Comparison of ENCODE assay signal across 1 cellular context in the genomic region with DNA sequence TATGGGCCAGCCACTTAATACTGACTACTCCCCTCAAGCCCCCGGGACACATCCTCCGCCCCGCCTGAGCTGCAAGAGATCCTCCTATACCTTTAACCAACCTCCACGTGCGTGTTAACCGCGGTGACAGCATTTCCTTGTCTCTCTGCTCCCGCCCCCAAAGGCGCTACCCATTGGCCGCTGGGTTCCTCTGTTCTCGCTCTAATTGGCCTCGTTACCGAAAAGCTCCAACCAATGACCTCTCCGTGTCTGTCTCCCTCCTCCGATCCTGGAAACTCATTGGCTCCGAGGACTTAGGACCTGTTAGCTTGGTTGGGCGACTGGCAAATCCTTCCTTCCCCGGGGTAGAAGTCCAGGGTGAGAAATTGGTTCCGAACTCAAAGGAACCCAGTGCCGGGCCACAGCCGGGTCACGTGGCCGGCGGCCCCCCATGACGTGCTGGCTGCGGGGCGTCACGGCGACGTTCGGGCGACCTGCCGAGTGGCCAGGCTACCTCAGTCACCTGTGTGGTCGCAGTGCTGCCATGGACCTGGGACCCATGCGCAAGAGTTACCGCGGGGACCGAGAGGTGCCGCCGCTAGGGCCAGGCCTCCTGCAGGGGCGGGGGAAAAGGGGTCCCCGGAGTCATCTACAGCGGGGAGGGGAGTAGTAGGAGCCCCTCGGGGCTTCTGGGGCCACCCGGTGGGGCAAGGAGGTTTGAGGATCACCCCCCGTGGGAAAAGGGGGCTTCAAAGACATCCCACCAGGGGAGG.
TF ChIP-seq lines count a peak whose summit lies in the region.

A gene (plus strand): TSS at position 326 of the 752 bp plus-strand sequence. CDS start 105 bp downstream, at position 431.

TF ChIP-seq in HepG2, 621 proteins besides CTCF, POLR2A, EP300 and RAD21 (continued from another document and continues in another):
- TF ChIP-seq, protein P1, sequence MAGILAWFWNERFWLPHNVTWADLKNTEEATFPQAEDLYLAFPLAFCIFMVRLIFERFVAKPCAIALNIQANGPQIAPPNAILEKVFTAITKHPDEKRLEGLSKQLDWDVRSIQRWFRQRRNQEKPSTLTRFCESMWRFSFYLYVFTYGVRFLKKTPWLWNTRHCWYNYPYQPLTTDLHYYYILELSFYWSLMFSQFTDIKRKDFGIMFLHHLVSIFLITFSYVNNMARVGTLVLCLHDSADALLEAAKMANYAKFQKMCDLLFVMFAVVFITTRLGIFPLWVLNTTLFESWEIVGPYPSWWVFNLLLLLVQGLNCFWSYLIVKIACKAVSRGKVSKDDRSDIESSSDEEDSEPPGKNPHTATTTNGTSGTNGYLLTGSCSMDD (CRISPR knock-in tag; IDR thresholded peaks at IDR 0.05): peak; percentile 56
- TF ChIP-seq RCOR2 (CRISPR knock-in tag; IDR thresholded peaks at IDR 0.05): no peak
- TF ChIP-seq SMAD3 (CRISPR knock-in tag; IDR thresholded peaks at IDR 0.05): peak; percentile 82
- no peak for TF ChIP-seq ZNF660 (CRISPR knock-in tag; IDR thresholded peaks at IDR 0.05; ENCODE audit: borderline replicate concordance, low read depth)
- no peak; the same call in 1 of the 2 replicates for TF ChIP-seq PAF1 (CRISPR knock-in tag; IDR thresholded peaks at IDR 0.05)
- TF ChIP-seq, protein P2, sequence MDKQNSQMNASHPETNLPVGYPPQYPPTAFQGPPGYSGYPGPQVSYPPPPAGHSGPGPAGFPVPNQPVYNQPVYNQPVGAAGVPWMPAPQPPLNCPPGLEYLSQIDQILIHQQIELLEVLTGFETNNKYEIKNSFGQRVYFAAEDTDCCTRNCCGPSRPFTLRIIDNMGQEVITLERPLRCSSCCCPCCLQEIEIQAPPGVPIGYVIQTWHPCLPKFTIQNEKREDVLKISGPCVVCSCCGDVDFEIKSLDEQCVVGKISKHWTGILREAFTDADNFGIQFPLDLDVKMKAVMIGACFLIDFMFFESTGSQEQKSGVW (CRISPR knock-in tag; IDR thresholded peaks at IDR 0.05; ENCODE audit: borderline replicate concordance): no peak; the same call in 1 of the 2 replicates
- TF ChIP-seq ZNF441 (CRISPR knock-in tag; IDR thresholded peaks at IDR 0.05; ENCODE audit: borderline replicate concordance): peak; percentile 85
- TF ChIP-seq, protein P3, sequence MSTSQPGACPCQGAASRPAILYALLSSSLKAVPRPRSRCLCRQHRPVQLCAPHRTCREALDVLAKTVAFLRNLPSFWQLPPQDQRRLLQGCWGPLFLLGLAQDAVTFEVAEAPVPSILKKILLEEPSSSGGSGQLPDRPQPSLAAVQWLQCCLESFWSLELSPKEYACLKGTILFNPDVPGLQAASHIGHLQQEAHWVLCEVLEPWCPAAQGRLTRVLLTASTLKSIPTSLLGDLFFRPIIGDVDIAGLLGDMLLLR (CRISPR knock-in tag; IDR thresholded peaks at IDR 0.05): peak; percentile 91
- TF ChIP-seq, protein P4, sequence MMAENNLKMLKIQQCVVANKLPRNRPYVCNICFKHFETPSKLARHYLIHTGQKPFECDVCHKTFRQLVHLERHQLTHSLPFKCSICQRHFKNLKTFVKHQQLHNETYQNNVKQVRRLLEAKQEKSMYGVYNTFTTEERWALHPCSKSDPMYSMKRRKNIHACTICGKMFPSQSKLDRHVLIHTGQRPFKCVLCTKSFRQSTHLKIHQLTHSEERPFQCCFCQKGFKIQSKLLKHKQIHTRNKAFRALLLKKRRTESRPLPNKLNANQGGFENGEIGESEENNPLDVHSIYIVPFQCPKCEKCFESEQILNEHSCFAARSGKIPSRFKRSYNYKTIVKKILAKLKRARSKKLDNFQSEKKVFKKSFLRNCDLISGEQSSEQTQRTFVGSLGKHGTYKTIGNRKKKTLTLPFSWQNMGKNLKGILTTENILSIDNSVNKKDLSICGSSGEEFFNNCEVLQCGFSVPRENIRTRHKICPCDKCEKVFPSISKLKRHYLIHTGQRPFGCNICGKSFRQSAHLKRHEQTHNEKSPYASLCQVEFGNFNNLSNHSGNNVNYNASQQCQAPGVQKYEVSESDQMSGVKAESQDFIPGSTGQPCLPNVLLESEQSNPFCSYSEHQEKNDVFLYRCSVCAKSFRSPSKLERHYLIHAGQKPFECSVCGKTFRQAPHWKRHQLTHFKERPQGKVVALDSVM (CRISPR knock-in tag; IDR thresholded peaks at IDR 0.05): peak; percentile 54; the same call in 1 of the 2 replicates
- TF ChIP-seq, protein P5, sequence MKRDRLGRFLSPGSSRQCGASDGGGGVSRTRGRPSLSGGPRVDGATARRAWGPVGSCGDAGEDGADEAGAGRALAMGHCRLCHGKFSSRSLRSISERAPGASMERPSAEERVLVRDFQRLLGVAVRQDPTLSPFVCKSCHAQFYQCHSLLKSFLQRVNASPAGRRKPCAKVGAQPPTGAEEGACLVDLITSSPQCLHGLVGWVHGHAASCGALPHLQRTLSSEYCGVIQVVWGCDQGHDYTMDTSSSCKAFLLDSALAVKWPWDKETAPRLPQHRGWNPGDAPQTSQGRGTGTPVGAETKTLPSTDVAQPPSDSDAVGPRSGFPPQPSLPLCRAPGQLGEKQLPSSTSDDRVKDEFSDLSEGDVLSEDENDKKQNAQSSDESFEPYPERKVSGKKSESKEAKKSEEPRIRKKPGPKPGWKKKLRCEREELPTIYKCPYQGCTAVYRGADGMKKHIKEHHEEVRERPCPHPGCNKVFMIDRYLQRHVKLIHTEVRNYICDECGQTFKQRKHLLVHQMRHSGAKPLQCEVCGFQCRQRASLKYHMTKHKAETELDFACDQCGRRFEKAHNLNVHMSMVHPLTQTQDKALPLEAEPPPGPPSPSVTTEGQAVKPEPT (CRISPR knock-in tag; IDR thresholded peaks at IDR 0.05; ENCODE audit: low read depth): peak; percentile 92; the same call in 1 of the 2 replicates
- TF ChIP-seq CAMTA2 (CRISPR knock-in tag; IDR thresholded peaks at IDR 0.05; ENCODE audit: borderline replicate concordance): peak; percentile 86; the same call in 1 of the 2 replicates
- TF ChIP-seq, protein P6, sequence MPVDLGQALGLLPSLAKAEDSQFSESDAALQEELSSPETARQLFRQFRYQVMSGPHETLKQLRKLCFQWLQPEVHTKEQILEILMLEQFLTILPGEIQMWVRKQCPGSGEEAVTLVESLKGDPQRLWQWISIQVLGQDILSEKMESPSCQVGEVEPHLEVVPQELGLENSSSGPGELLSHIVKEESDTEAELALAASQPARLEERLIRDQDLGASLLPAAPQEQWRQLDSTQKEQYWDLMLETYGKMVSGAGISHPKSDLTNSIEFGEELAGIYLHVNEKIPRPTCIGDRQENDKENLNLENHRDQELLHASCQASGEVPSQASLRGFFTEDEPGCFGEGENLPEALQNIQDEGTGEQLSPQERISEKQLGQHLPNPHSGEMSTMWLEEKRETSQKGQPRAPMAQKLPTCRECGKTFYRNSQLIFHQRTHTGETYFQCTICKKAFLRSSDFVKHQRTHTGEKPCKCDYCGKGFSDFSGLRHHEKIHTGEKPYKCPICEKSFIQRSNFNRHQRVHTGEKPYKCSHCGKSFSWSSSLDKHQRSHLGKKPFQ (CRISPR knock-in tag; IDR thresholded peaks at IDR 0.05; ENCODE audit: insufficient replicate concordance): peak; percentile 79
- no peak; the same call in 1 of the 2 replicates for TF ChIP-seq ZBTB38 (CRISPR knock-in tag; IDR thresholded peaks at IDR 0.05)
- TF ChIP-seq, protein P7, sequence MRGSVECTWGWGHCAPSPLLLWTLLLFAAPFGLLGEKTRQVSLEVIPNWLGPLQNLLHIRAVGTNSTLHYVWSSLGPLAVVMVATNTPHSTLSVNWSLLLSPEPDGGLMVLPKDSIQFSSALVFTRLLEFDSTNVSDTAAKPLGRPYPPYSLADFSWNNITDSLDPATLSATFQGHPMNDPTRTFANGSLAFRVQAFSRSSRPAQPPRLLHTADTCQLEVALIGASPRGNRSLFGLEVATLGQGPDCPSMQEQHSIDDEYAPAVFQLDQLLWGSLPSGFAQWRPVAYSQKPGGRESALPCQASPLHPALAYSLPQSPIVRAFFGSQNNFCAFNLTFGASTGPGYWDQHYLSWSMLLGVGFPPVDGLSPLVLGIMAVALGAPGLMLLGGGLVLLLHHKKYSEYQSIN (CRISPR knock-in tag; IDR thresholded peaks at IDR 0.05; ENCODE audit: borderline replicate concordance): no peak
- TF ChIP-seq, protein P8, sequence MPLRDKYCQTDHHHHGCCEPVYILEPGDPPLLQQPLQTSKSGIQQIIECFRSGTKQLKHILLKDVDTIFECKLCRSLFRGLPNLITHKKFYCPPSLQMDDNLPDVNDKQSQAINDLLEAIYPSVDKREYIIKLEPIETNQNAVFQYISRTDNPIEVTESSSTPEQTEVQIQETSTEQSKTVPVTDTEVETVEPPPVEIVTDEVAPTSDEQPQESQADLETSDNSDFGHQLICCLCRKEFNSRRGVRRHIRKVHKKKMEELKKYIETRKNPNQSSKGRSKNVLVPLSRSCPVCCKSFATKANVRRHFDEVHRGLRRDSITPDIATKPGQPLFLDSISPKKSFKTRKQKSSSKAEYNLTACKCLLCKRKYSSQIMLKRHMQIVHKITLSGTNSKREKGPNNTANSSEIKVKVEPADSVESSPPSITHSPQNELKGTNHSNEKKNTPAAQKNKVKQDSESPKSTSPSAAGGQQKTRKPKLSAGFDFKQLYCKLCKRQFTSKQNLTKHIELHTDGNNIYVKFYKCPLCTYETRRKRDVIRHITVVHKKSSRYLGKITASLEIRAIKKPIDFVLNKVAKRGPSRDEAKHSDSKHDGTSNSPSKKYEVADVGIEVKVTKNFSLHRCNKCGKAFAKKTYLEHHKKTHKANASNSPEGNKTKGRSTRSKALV (CRISPR knock-in tag; IDR thresholded peaks at IDR 0.05): peak; percentile 97
- TF ChIP-seq TSC22D2 (CRISPR knock-in tag; IDR thresholded peaks at IDR 0.05; ENCODE audit: borderline replicate concordance): peak; percentile 17; the same call in 1 of the 2 replicates
- peak; percentile 95 for TF ChIP-seq ZFP41 (CRISPR knock-in tag; IDR thresholded peaks at IDR 0.05; ENCODE audit: borderline replicate concordance)
- TF ChIP-seq, protein P9, sequence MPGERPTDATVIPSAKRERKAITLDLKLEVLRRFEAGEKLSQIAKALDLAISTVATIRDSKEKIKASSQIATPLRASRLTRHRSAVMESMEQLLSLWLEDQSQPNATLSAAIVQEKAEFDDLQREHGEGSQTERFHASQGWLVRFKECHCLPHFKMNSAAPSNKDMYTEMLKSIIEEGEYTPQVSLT (CRISPR knock-in tag; IDR thresholded peaks at IDR 0.05; ENCODE audit: borderline replicate concordance, low read depth): 0 out of 2 replicates have a peak, but pooled peaks have one; percentile 22
- peak; percentile 93 for TF ChIP-seq ZNF350 (CRISPR knock-in tag; IDR thresholded peaks at IDR 0.05; ENCODE audit: borderline replicate concordance, low read depth)
- no peak for TF ChIP-seq RELA (CRISPR knock-in tag; IDR thresholded peaks at IDR 0.05)
- no peak for TF ChIP-seq ZNF33A (CRISPR knock-in tag; IDR thresholded peaks at IDR 0.05; ENCODE audit: borderline replicate concordance)
- peak; percentile 98 for TF ChIP-seq ZMYM4 (CRISPR knock-in tag; IDR thresholded peaks at IDR 0.05)
- peak; percentile 97 for TF ChIP-seq ZNF781 (CRISPR knock-in tag; IDR thresholded peaks at IDR 0.05; ENCODE audit: borderline replicate concordance, not compliant biosample characterization)
- peak; percentile 68; the same call in 1 of the 2 replicates for TF ChIP-seq CHD4 (IDR thresholded peaks at IDR 0.05; ENCODE audit: borderline replicate concordance, low read length)
- TF ChIP-seq, protein P10, sequence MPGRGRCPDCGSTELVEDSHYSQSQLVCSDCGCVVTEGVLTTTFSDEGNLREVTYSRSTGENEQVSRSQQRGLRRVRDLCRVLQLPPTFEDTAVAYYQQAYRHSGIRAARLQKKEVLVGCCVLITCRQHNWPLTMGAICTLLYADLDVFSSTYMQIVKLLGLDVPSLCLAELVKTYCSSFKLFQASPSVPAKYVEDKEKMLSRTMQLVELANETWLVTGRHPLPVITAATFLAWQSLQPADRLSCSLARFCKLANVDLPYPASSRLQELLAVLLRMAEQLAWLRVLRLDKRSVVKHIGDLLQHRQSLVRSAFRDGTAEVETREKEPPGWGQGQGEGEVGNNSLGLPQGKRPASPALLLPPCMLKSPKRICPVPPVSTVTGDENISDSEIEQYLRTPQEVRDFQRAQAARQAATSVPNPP (CRISPR knock-in tag; IDR thresholded peaks at IDR 0.05): peak; percentile 98
- TF ChIP-seq HDAC6 (IDR thresholded peaks at IDR 0.05; ENCODE audit: low read depth, low read length): no peak
- TF ChIP-seq, protein P11, sequence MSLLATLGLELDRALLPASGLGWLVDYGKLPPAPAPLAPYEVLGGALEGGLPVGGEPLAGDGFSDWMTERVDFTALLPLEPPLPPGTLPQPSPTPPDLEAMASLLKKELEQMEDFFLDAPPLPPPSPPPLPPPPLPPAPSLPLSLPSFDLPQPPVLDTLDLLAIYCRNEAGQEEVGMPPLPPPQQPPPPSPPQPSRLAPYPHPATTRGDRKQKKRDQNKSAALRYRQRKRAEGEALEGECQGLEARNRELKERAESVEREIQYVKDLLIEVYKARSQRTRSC (CRISPR knock-in tag; IDR thresholded peaks at IDR 0.05; ENCODE audit: low read depth): no peak
- peak; percentile 40 for TF ChIP-seq ZC3H13 (CRISPR knock-in tag; IDR thresholded peaks at IDR 0.05)
- TF ChIP-seq EEA1 (CRISPR knock-in tag; IDR thresholded peaks at IDR 0.05; ENCODE audit: borderline replicate concordance): peak; percentile 79; the same call in 1 of the 2 replicates
- TF ChIP-seq ZNF225 (CRISPR knock-in tag; IDR thresholded peaks at IDR 0.05): peak; percentile 92; the same call in 1 of the 2 replicates
- TF ChIP-seq ZZZ3 (CRISPR knock-in tag; IDR thresholded peaks at IDR 0.05; ENCODE audit: borderline replicate concordance): no peak
- TF ChIP-seq ZNF34 (CRISPR knock-in tag; IDR thresholded peaks at IDR 0.05; ENCODE audit: borderline replicate concordance): no peak
- no peak for TF ChIP-seq ZEB1 (IDR thresholded peaks at IDR 0.05; ENCODE audit: insufficient replicate concordance, low read depth)
- TF ChIP-seq, protein P12, sequence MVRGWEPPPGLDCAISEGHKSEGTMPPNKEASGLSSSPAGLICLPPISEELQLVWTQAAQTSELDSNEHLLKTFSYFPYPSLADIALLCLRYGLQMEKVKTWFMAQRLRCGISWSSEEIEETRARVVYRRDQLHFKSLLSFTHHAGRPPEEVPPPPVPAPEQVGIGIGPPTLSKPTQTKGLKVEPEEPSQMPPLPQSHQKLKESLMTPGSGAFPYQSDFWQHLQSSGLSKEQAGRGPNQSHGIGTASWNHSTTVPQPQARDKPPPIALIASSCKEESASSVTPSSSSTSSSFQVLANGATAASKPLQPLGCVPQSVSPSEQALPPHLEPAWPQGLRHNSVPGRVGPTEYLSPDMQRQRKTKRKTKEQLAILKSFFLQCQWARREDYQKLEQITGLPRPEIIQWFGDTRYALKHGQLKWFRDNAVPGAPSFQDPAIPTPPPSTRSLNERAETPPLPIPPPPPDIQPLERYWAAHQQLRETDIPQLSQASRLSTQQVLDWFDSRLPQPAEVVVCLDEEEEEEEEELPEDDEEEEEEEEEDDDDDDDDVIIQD (CRISPR knock-in tag; IDR thresholded peaks at IDR 0.05; ENCODE audit: low read depth): peak; percentile 91
- TF ChIP-seq, protein P13, sequence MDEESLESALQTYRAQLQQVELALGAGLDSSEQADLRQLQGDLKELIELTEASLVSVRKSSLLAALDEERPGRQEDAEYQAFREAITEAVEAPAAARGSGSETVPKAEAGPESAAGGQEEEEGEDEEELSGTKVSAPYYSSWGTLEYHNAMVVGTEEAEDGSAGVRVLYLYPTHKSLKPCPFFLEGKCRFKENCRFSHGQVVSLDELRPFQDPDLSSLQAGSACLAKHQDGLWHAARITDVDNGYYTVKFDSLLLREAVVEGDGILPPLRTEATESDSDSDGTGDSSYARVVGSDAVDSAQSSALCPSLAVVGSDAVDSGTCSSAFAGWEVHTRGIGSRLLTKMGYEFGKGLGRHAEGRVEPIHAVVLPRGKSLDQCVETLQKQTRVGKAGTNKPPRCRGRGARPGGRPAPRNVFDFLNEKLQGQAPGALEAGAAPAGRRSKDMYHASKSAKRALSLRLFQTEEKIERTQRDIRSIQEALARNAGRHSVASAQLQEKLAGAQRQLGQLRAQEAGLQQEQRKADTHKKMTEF (CRISPR knock-in tag; IDR thresholded peaks at IDR 0.05): peak; percentile 95
